8 cellular contexts compared by ENCODE assay signal in the genomic region with DNA sequence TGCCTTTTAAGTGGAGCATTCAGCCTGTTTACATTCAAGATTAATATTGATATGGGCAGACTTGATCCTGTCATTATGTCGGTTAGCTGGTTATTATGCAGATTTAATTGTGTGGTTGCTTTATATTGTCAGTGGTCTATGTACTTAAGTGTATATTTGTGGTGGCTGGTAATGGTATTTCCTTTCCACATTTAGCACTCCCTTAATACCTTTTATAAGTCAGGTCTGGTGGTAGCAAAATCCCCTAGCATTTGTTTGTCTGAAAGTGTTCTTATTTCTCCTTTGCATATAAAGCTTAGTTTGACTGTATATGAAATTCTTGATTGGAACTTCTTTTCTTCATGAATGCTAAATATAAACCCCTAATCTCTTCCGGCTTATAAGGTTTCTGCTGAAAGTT.
"Had no signal": no experiment of that assay in that cellular context is flagged by ENCODE, and none has a peak within 500 bp of the region (broad histone marks: within the 10 kb centered on the region; RNA-seq: fewer than 3 reads in every experiment).

No MANE protein-coding gene starts in this region.

- DNase-seq: GM23248, GOT3, H7, HFFc6, IMR-90 had no signal

- ATAC-seq: HCT116, K562 had no signal

- H3K4me3 Mint-ChIP-seq: HFFc6 had no signal

- H3K4me3 ChIP-seq: GM23248, HAP-1, K562 had no signal

- H3K4me1 ChIP-seq: HAP-1 had no signal

- H3K27ac ChIP-seq: GM23248 had no signal

- H3K9me3 ChIP-seq: HAP-1 had no signal

- H3K9me3 Mint-ChIP-seq: HFFc6 had no signal

- H3K27ac Mint-ChIP-seq: HFFc6 had no signal

- H2AFZ ChIP-seq: GM23248 had no signal

- H3K36me3 ChIP-seq: HAP-1 had no signal
